10 cellular contexts compared by ENCODE assay signal in genomic region chr7:49791089-49791741, GRCh38. TPM values are rescaled to one million over a fixed set of nuclear protein-coding genes. Genes with fewer than 3 reads are reported as not detected.
A peak's percentile ranks its signal among the peaks of the same experiment; 100 is the strongest.
DNase-seq lines count a peak whose midpoint lies in the region; ATAC-seq and TF ChIP-seq lines count a peak whose summit lies in the region.
"Had no signal": no experiment of that assay in that cellular context is flagged by ENCODE, and none has a peak within 500 bp of the region (broad histone marks: within the 10 kb centered on the region; RNA-seq: fewer than 3 reads in every experiment).

No MANE protein-coding gene starts in this region.

- no peaks in the 10 kb centered on the region for H3K4me1 Mint-ChIP-seq in natural killer cell treated with Interleukin-12 subunit alpha and Interleukin-12 subunit beta and Interleukin-15 and Interleukin-18, amount 100 ng/mL, for 72 hours (ENCODE audit: low read depth in 2 of 2)
- H3K4me1 Mint-ChIP-seq: memory B cell had no signal

- peak; percentile 46 for TF ChIP-seq CTCF in foreskin keratinocyte (conservative IDR thresholded peaks at IDR 0.05)
- TF ChIP-seq CTCF in transverse colon (IDR thresholded peaks at IDR 0.05), result peak; percentile 32 to 56 (median 49)

- TF ChIP-seq EP300 in transverse colon (IDR thresholded peaks at IDR 0.05; ENCODE audit: low read depth), result no peak

- no peaks in the 10 kb centered on the region for H3K36me3 Mint-ChIP-seq in natural killer cell treated with Interleukin-12 subunit alpha and Interleukin-12 subunit beta and Interleukin-15 and Interleukin-18, amount 100 ng/mL, for 72 hours
- H3K36me3 Mint-ChIP-seq: memory B cell had no signal

- H3K27ac ChIP-seq in foreskin keratinocyte, result no peak overlapping the region
- no peak overlapping the region for H3K27ac ChIP-seq in transverse colon
- H3K27ac ChIP-seq: BLaER1 had no signal

- DNase-seq in SHP77 (lab: John Stamatoyannopoulos, UW) (peak; percentile 40 to 60), SHP77 treated with DMSO at 0.1 percent for 48 hours (lab: John Stamatoyannopoulos, UW) (no peak), NCI-H460 (ENCODE audit: extremely low read depth, low read depth) (peak; percentile 46), foreskin keratinocyte (peak in 1 of 2 donors; percentile 21), transverse colon (peak; percentile 26)
- no peak for DNase-seq in natural killer cell treated with Interleukin-12 subunit alpha and Interleukin-12 subunit beta and Interleukin-15 and Interleukin-18, amount 100 ng/mL, for 72 hours (ENCODE audit: low spot score)

- H3K27me3 ChIP-seq in foreskin keratinocyte (no peaks in the 10 kb centered on the region), transverse colon (no peaks in the 10 kb centered on the region)
- H3K27me3 ChIP-seq: BLaER1 had no signal

- H3K4me1 ChIP-seq in foreskin keratinocyte (no peaks in the 10 kb centered on the region), transverse colon (no peaks in the 10 kb centered on the region)
- H3K4me1 ChIP-seq: BLaER1 had no signal

- H3K4me3 Mint-ChIP-seq in natural killer cell treated with Interleukin-12 subunit alpha and Interleukin-12 subunit beta and Interleukin-15 and Interleukin-18, amount 100 ng/mL, for 72 hours, result no peak overlapping the region
- H3K4me3 Mint-ChIP-seq: memory B cell had no signal

- no peaks in the 10 kb centered on the region for H3K9me3 ChIP-seq in transverse colon
- H3K9me3 ChIP-seq: BLaER1 had no signal

- peak; percentile 74 for ATAC-seq in HG02623 (IDR thresholded peaks at IDR 0.05; ENCODE audit: unreplicated experiment)
- ATAC-seq in foreskin keratinocyte, result peak; percentile 18
- no peak for ATAC-seq in HG03457 (IDR thresholded peaks at IDR 0.05; ENCODE audit: unreplicated experiment)
- ATAC-seq in natural killer cell treated with Interleukin-12 subunit alpha and Interleukin-12 subunit beta and Interleukin-15 and Interleukin-18, amount 100 ng/mL, for 72 hours, result no peak

- in situ Hi-C loops in transverse colon (cut with MboI; ENCODE audit: low pct_ligation_motif_present in 1 of 4, low pct_unique_long_range_greater_than_20kb in 1 of 4, low sequenced_read_pairs in 3 of 4), result loop anchor here in 1 of 4 donors (25.0 kb wide), 1 partner anchor 304 kb away; no protein-coding TSS in a partner anchor

- no peak overlapping the region for H3K27ac Mint-ChIP-seq in natural killer cell treated with Interleukin-12 subunit alpha and Interleukin-12 subunit beta and Interleukin-15 and Interleukin-18, amount 100 ng/mL, for 72 hours
- H3K27ac Mint-ChIP-seq: memory B cell had no signal

- no peaks in the 10 kb centered on the region for H3K27me3 Mint-ChIP-seq in natural killer cell treated with Interleukin-12 subunit alpha and Interleukin-12 subunit beta and Interleukin-15 and Interleukin-18, amount 100 ng/mL, for 72 hours
- H3K27me3 Mint-ChIP-seq: memory B cell had no signal

- no peak overlapping the region for H3K4me3 ChIP-seq in transverse colon
- H3K4me3 ChIP-seq: BLaER1 had no signal

- intact Hi-C loops in transverse colon (cut with DNase I; ENCODE audit: low total_unique reads), result no loop called here

- peaks cover 12% of the 10 kb centered on the region for H3K9me3 Mint-ChIP-seq in natural killer cell treated with Interleukin-12 subunit alpha and Interleukin-12 subunit beta and Interleukin-15 and Interleukin-18, amount 100 ng/mL, for 72 hours

- no peak for TF ChIP-seq POLR2A in transverse colon (IDR thresholded peaks at IDR 0.05)

- 22 to 28% methylated on average over 7 of the region's 7 CpGs for WGBS in transverse colon (ENCODE audit: low coverage in 1 of 2), 2 donors

- H3K36me3 ChIP-seq in transverse colon, result no peaks in the 10 kb centered on the region
- H3K36me3 ChIP-seq: BLaER1 had no signal

RNA-seq across cellular contexts. Expression of gene VWC2, which starts 17.8 kb away (rescaled TPM):
- not detected in 2 replicates for total RNA-seq in NCI-H460 (2014; rRNA removed; shearing (Covaris generic))
- polyA plus RNA-seq in NCI-H460 (2014; cell fraction: nucleus; rRNA removed), result not detected in 2 replicates
- total RNA-seq in foreskin keratinocyte (not detected in 2 replicates), transverse colon (under 1 TPM in 2 of 4 donors, not detected in 2; 0.16 to 0.27 TPM)
- not detected in 2 replicates for polyA plus RNA-seq in foreskin keratinocyte
- total RNA-seq in natural killer cell treated with Interleukin-12 subunit alpha and Interleukin-12 subunit beta and Interleukin-15 and Interleukin-18, amount 100 ng/mL, for 72 hours, result not detected

Comparison
In these comparisons a context has a peak if more than half of its experiments do, and no peak if none do; other contexts are left out.
1. DNase-seq: peak in SHP77 (2 of 2), NCI-H460 (single experiment) and transverse colon (single experiment); none in SHP77 treated with DMSO at 0.1 percent for 48 hours (single experiment) and natural killer cell treated with Interleukin-12 subunit alpha and Interleukin-12 subunit beta and Interleukin-15 and Interleukin-18, amount 100 ng/mL, for 72 hours (single experiment).
2. ATAC-seq: peak in HG02623 (single experiment) and foreskin keratinocyte (single experiment); none in HG03457 (single experiment) and natural killer cell treated with Interleukin-12 subunit alpha and Interleukin-12 subunit beta and Interleukin-15 and Interleukin-18, amount 100 ng/mL, for 72 hours (0 of 2).